In the genomic region with DNA sequence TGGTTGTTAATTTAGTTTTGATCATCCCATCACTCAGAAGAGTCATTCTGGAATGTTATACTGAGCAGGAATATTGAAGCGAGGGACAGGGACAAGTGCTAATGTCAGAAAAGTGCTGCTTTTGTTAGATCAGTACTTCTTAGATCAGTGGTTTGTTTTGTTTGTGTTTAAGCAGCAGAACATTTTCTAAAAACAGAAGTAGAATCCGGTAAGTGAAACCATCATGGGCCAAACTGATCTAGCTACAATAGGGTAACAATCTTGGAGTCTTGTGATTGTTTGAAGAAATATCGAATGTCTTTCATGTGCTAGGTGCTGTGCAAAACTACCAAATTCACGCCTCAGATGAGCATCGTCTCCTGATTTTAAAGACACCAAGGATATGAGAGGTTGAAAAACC, we compare ENCODE assay signal across 21 cellular contexts.
"Had no signal": no experiment of that assay in that cellular context is flagged by ENCODE, and none has a peak within 500 bp of the region (broad histone marks: within the 10 kb centered on the region; RNA-seq: fewer than 3 reads in every experiment).

No MANE protein-coding gene starts in this region.

- FAIRE-seq: bronchial epithelial cell, endometrium, frontal cortex, kidney had no signal

- H3K27me3 ChIP-seq: right atrium auricular region had no signal

- DNase-seq: activated CD4-positive, alpha-beta T cell treated with anti-CD3 and anti-CD28 coated beads, Interleukin-2, amount 50 U/mL, for 1 hour; activated CD4-positive, CD25-positive, alpha-beta regulatory T cell treated with anti-CD3 and anti-CD28 coated beads, Interleukin-2, amount 50 U/mL, for 72 hours; activated CD8-positive, alpha-beta memory T cell treated with anti-CD3 and anti-CD28 coated beads for 24 hours; activated gamma-delta T cell treated with Interleukin-2 at 50 U/mL for 16 hours; adrenal gland; cerebellar nuclear complex; cortex of kidney; erythroblast; kidney; midbrain; stimulated activated naive CD8-positive, alpha-beta T cell treated with anti-CD3 and anti-CD28 coated beads, Interleukin-15, amount 100 ng/mL, for 72 hours; T-helper 9 cell had no signal

- H3K27ac ChIP-seq: adrenal gland, prostate gland, right atrium auricular region had no signal

- H3K4me1 ChIP-seq: adrenal gland, right atrium auricular region had no signal

- H3K9me3 ChIP-seq: adrenal gland, prostate gland, right atrium auricular region had no signal

- H3K36me3 ChIP-seq: adrenal gland, prostate gland, right atrium auricular region had no signal

- H3K9me3 Mint-ChIP-seq: activated T-helper 1 cell treated with anti-CD3 and anti-CD28 coated beads, Interleukin-12 subunit alpha, Interleukin-12 subunit beta, Interleukin-2, Interleukin-4 antibody, amounts not matched to agents 30 ng/mL and 10 ng/mL and 1 ng/mL, durations not matched to agents 14 hours and 24 hours and 36 hours; stimulated activated naive CD8-positive, alpha-beta T cell treated with anti-CD3 and anti-CD28 coated beads, Interleukin-15, amount 100 ng/mL, for 72 hours; type B pancreatic cell had no signal

- H3K4me3 ChIP-seq: adrenal gland, prostate gland, right atrium auricular region had no signal

- H3K27ac Mint-ChIP-seq: activated T-helper 1 cell treated with anti-CD3 and anti-CD28 coated beads, Interleukin-12 subunit alpha, Interleukin-12 subunit beta, Interleukin-2, Interleukin-4 antibody, amounts not matched to agents 30 ng/mL and 10 ng/mL and 1 ng/mL, durations not matched to agents 14 hours and 24 hours and 36 hours; type B pancreatic cell had no signal

- ATAC-seq: activated naive CD4-positive, alpha-beta T cell treated with anti-CD3 and anti-CD28 coated beads, Interleukin-2, amount 50 U/mL, for 72 hours; left lobe of liver; stimulated activated naive CD8-positive, alpha-beta T cell treated with anti-CD3 and anti-CD28 coated beads, Interleukin-15, amount 100 ng/mL, for 72 hours had no signal

- H3K4me3 Mint-ChIP-seq: activated T-helper 1 cell treated with anti-CD3 and anti-CD28 coated beads, Interleukin-12 subunit alpha, Interleukin-12 subunit beta, Interleukin-2, Interleukin-4 antibody, amounts not matched to agents 30 ng/mL and 10 ng/mL and 1 ng/mL, durations not matched to agents 14 hours and 24 hours and 36 hours; stimulated activated naive CD8-positive, alpha-beta T cell treated with anti-CD3 and anti-CD28 coated beads, Interleukin-15, amount 100 ng/mL, for 72 hours; type B pancreatic cell had no signal

- H3K36me3 Mint-ChIP-seq: activated naive CD4-positive, alpha-beta T cell treated with anti-CD3 and anti-CD28 coated beads, Interleukin-2, amount 50 U/mL, for 72 hours; type B pancreatic cell had no signal

- H3K4me1 Mint-ChIP-seq: stimulated activated naive CD8-positive, alpha-beta T cell treated with anti-CD3 and anti-CD28 coated beads, Interleukin-15, amount 100 ng/mL, for 72 hours had no signal
